In genomic region chr9:8241201-8241600, GRCh38 we compare ENCODE assay signal across 26 cellular contexts.
DNase-seq lines count a peak whose midpoint lies in the region; ATAC-seq and TF ChIP-seq lines count a peak whose summit lies in the region.
"Had no signal": no experiment of that assay in that cellular context is flagged by ENCODE, and none has a peak within 500 bp of the region (broad histone marks: within the 10 kb centered on the region; RNA-seq: fewer than 3 reads in every experiment).

No MANE protein-coding gene starts in this region.

- H3K4me3 ChIP-seq in mammary epithelial cell (replicated peaks in 1 of 3; ENCODE audit: insufficient read depth in 1 of 3, low read depth in 2 of 3, low read length in 3 of 3) (no peak overlapping the region), fibroblast of mammary gland (ENCODE audit: control insufficient read depth, low read depth, low read length) (no peak overlapping the region)
- H3K4me3 ChIP-seq: BLaER1, GM23248 had no signal

- intact Hi-C loops in MCF 10A (cut with micrococcal nuclease) (no loop called here), mammary epithelial cell (cut with micrococcal nuclease) (no loop called here)

- POLR2A ChIA-PET in MCF 10A (lab: Yijun Ruan, JAX) = interaction anchor here (0.6 kb wide), 1 partner anchor 435 kb away, joined by 3 read pairs; no protein-coding TSS in a partner anchor

- peak; percentile 13 for DNase-seq in MCF 10A (ENCODE audit: unreplicated experiment)
- no peak for DNase-seq in mammary epithelial cell
- DNase-seq in fibroblast of mammary gland (ENCODE audit: low read depth) = peak; percentile 37
- peak; percentile 3 for DNase-seq in non-pigmented ciliary epithelial cell (ENCODE audit: low read depth)
- DNase-seq in activated naive CD8-positive, alpha-beta T cell treated with anti-CD3 and anti-CD28 coated beads for 36 hours = no peak
- DNase-seq: CD4-positive, CD25-positive, alpha-beta regulatory T cell; DMS153; DND-41; GM23248; H9; IMR-90; KG1; MM.1S; NCI-H1092 treated with DMSO at 0.1 percent for 48 hours; NCI-H1436; NCI-H187; NCI-H2081 treated with DMSO at 0.1 percent for 48 hours; NCI-H2171; NCI-H345; NCI-H524; NCI-H748 treated with DMSO at 0.1 percent for 48 hours; Right ventricle myocardium superior; RPMI8226 had no signal

- in situ Hi-C loops in mammary epithelial cell (cut with MboI; ENCODE audit: low sequenced_read_pairs in 2 of 2) = no loop called here

- no peaks in the 10 kb centered on the region for H3K4me1 Mint-ChIP-seq in MCF 10A (ENCODE audit: insufficient read depth, unreplicated experiment)
- no peaks in the 10 kb centered on the region for H3K4me1 Mint-ChIP-seq in activated naive CD8-positive, alpha-beta T cell treated with anti-CD3 and anti-CD28 coated beads for 36 hours
- H3K4me1 Mint-ChIP-seq: CD4-positive, CD25-positive, alpha-beta regulatory T cell had no signal

- peaks cover 12% of the 10 kb centered on the region for H3K9me3 ChIP-seq in mammary epithelial cell (replicated peaks; ENCODE audit: insufficient read depth, low read length)
- H3K9me3 ChIP-seq: BLaER1 had no signal

- dilution Hi-C loops in mammary epithelial cell (cut with HindIII; ENCODE audit: low sequenced_read_pairs) = no loop called here

- H3K27ac ChIP-seq in mammary epithelial cell (ENCODE audit: insufficient read depth, low read depth, low read length) = no peak overlapping the region
- H3K27ac ChIP-seq: BLaER1, GM23248 had no signal

- no peaks in the 10 kb centered on the region for H4K20me1 ChIP-seq in mammary epithelial cell (ENCODE audit: insufficient read depth, low read length)
- H4K20me1 ChIP-seq: BLaER1 had no signal

- H3K4me3 Mint-ChIP-seq in MCF 10A (ENCODE audit: unreplicated experiment) = no peak overlapping the region
- H3K4me3 Mint-ChIP-seq in activated naive CD8-positive, alpha-beta T cell treated with anti-CD3 and anti-CD28 coated beads for 36 hours = no peak overlapping the region
- H3K4me3 Mint-ChIP-seq: CD4-positive, CD25-positive, alpha-beta regulatory T cell; H9 had no signal

- H2AFZ ChIP-seq in mammary epithelial cell (ENCODE audit: low read depth, low read length) = no peak overlapping the region
- H2AFZ ChIP-seq: GM23248 had no signal

- TF ChIP-seq CTCF in MCF 10A (IDR thresholded peaks at IDR 0.05; ENCODE audit: unreplicated experiment) (no peak), mammary epithelial cell (conservative IDR thresholded peaks at IDR 0.05 in 1 of 2, IDR thresholded peaks at IDR 0.05 in 1 of 2; ENCODE audit: extremely low read depth in 1 of 2, insufficient read depth in 1 of 2, low read depth in 1 of 2, low read length in 2 of 2) (no peak), fibroblast of mammary gland (conservative IDR thresholded peaks at IDR 0.05; ENCODE audit: control insufficient read depth, insufficient read depth, low read depth, low read length) (no peak)

- ATAC-seq in HG03571 (IDR thresholded peaks at IDR 0.05; ENCODE audit: unreplicated experiment) = no peak
- no peak for ATAC-seq in GM21825 (IDR thresholded peaks at IDR 0.05; ENCODE audit: unreplicated experiment)

- no peaks in the 10 kb centered on the region for H3K36me3 ChIP-seq in mammary epithelial cell (ENCODE audit: insufficient read depth, low read length)
- H3K36me3 ChIP-seq: BLaER1 had no signal

- BruUV-seq in MCF 10A (replicated peaks; lab: Mats Ljungman, UMichigan) = no TSS peak
- BruUV-seq in mammary epithelial cell (replicated peaks; lab: Mats Ljungman, UMichigan) = no TSS peak

- no peak overlapping the region for H3K27ac Mint-ChIP-seq in MCF 10A (ENCODE audit: low read depth, unreplicated experiment)
- H3K27ac Mint-ChIP-seq in activated naive CD8-positive, alpha-beta T cell treated with anti-CD3 and anti-CD28 coated beads for 36 hours = no peak overlapping the region
- H3K27ac Mint-ChIP-seq: CD4-positive, CD25-positive, alpha-beta regulatory T cell had no signal

- CTCF ChIA-PET in MCF 10A (lab: Yijun Ruan, JAX) = interaction anchor here (0.7 kb wide), 1 partner anchor 349 kb away, joined by 4 read pairs; no protein-coding TSS in a partner anchor
- CTCF ChIA-PET in mammary epithelial cell (lab: Charles Lee; ENCODE audit: low non-redundant PET) = no interaction called here

- H3K27me3 ChIP-seq in mammary epithelial cell (ENCODE audit: insufficient read depth, low read length) = no peaks in the 10 kb centered on the region
- H3K27me3 ChIP-seq: BLaER1 had no signal

- H3K36me3 Mint-ChIP-seq in MCF 10A (ENCODE audit: insufficient read depth, unreplicated experiment) = no peaks in the 10 kb centered on the region
- no peaks in the 10 kb centered on the region for H3K36me3 Mint-ChIP-seq in activated naive CD8-positive, alpha-beta T cell treated with anti-CD3 and anti-CD28 coated beads for 36 hours
- H3K36me3 Mint-ChIP-seq: CD4-positive, CD25-positive, alpha-beta regulatory T cell had no signal

- H3K4me2 ChIP-seq in mammary epithelial cell (ENCODE audit: insufficient read depth, low read depth, low read length) = no peak overlapping the region
- H3K4me2 ChIP-seq: BLaER1 had no signal

- H3K79me2 ChIP-seq in mammary epithelial cell (ENCODE audit: insufficient read depth, low read length) = no peaks in the 10 kb centered on the region

- H3K9me3 Mint-ChIP-seq in MCF 10A (ENCODE audit: unreplicated experiment) = peaks cover 26% of the 10 kb centered on the region
- H3K9me3 Mint-ChIP-seq in activated naive CD8-positive, alpha-beta T cell treated with anti-CD3 and anti-CD28 coated beads for 36 hours = no peaks in the 10 kb centered on the region
- H3K9me3 Mint-ChIP-seq: H9 had no signal

- H3K4me1 ChIP-seq in mammary epithelial cell (ENCODE audit: insufficient read depth, low read length) = no peaks in the 10 kb centered on the region
- H3K4me1 ChIP-seq: BLaER1 had no signal

- H3K27me3 Mint-ChIP-seq in MCF 10A (ENCODE audit: insufficient read depth, unreplicated experiment) = no peaks in the 10 kb centered on the region
- H3K27me3 Mint-ChIP-seq in activated naive CD8-positive, alpha-beta T cell treated with anti-CD3 and anti-CD28 coated beads for 36 hours = no peaks in the 10 kb centered on the region

- WGBS in mammary epithelial cell (ENCODE audit: low coverage, missing lambda C conversion rate) = 66% methylated on average over 5 of the region's 5 CpGs

- no peak overlapping the region for H3K9ac ChIP-seq in mammary epithelial cell (ENCODE audit: insufficient read depth, low read length)
- H3K9ac ChIP-seq: BLaER1, GM23248 had no signal

Comparison
In these comparisons a context has a peak if more than half of its experiments do, and no peak if none do; other contexts are left out.
1. DNase-seq: peak in MCF 10A (single experiment), fibroblast of mammary gland (single experiment) and non-pigmented ciliary epithelial cell (single experiment); none in mammary epithelial cell (single experiment) and activated naive CD8-positive, alpha-beta T cell treated with anti-CD3 and anti-CD28 coated beads for 36 hours (single experiment).